1 cellular context compared by ENCODE assay signal in genomic region chr2:54081574-54081973, GRCh38.
TF ChIP-seq lines count a peak whose summit lies in the region.

No MANE protein-coding gene starts in this region.

TF ChIP-seq in K562, 482 proteins besides CTCF, POLR2A, EP300 and RAD21 (continued from another document):
- TF ChIP-seq PKNOX1 (IDR thresholded peaks at IDR 0.05) (peak; percentile 93), ATF1 (CRISPR knock-in tag; IDR thresholded peaks at IDR 0.05) (no peak), ATF1 (tag; IDR thresholded peaks at IDR 0.05) (peak; percentile 69), TOE1 (IDR thresholded peaks at IDR 0.05; ENCODE audit: borderline replicate concordance) (no peak), TOE1 (CRISPR knock-in tag; IDR thresholded peaks at IDR 0.05; ENCODE audit: borderline replicate concordance, low read depth) (no peak), KDM1A (IDR thresholded peaks at IDR 0.05) (peak; percentile 54 to 57; a peak in 3 of 4 replicates), CBFA2T3 (IDR thresholded peaks at IDR 0.05) (peak; percentile 88), EGR1 (conservative IDR thresholded peaks at IDR 0.05) (0 out of 2 replicates have a peak, but pooled peaks have one; percentile 19), SIN3A (IDR thresholded peaks at IDR 0.05; ENCODE audit: borderline replicate concordance in 2 of 2, control insufficient read depth in 1 of 2, low read depth in 2 of 2, low read length in 2 of 2) (peak in 1 of 2 experiments; percentile 55; a peak in 1 of 4 replicates), NFE2 (IDR thresholded peaks at IDR 0.05; ENCODE audit: low read depth) (peak; percentile 67), CHAMP1 (IDR thresholded peaks at IDR 0.05) (peak; percentile 81), TFE3 (CRISPR knock-in tag; IDR thresholded peaks at IDR 0.05) (no peak), TAL1 (IDR thresholded peaks at IDR 0.05) (peak; percentile 58), SOX6 (IDR thresholded peaks at IDR 0.05) (0 out of 2 replicates have a peak, but pooled peaks have one; percentile 32), ZNF277 (CRISPR knock-in tag; IDR thresholded peaks at IDR 0.05; ENCODE audit: borderline replicate concordance) (no peak), PRDM10 (IDR thresholded peaks at IDR 0.05; ENCODE audit: partially characterized antibody) (peak; percentile 83), ETV5 (CRISPR knock-in tag; IDR thresholded peaks at IDR 0.05; ENCODE audit: low read depth) (peak; percentile 76), MAX (CRISPR knock-in tag; IDR thresholded peaks at IDR 0.05) (peak; percentile 61), CTBP1 (IDR thresholded peaks at IDR 0.05; ENCODE audit: borderline replicate concordance) (peak; percentile 91), SMARCA4 (IDR thresholded peaks at IDR 0.05) (peak; percentile 71; the same call in 1 of the 2 replicates), DMBX1 (CRISPR knock-in tag; IDR thresholded peaks at IDR 0.05; ENCODE audit: borderline replicate concordance) (peak; percentile 77; the same call in 1 of the 2 replicates), ARID1B (IDR thresholded peaks at IDR 0.05) (peak; percentile 81), DPF2 (IDR thresholded peaks at IDR 0.05) (peak; percentile 72; the same call in 1 of the 2 replicates), BRD9 (IDR thresholded peaks at IDR 0.05; ENCODE audit: low read depth, partially characterized antibody) (peak; percentile 28), ZEB2 (IDR thresholded peaks at IDR 0.05) (peak; percentile 90), CEBPB (tag; IDR thresholded peaks at IDR 0.05) (peak; percentile 44; the same call in 1 of the 2 replicates), AFF1 (IDR thresholded peaks at IDR 0.05; ENCODE audit: low read depth in 1 of 2, partially characterized antibody in 2 of 2) (no peak), CC2D1A (IDR thresholded peaks at IDR 0.05) (peak; percentile 51; the same call in 1 of the 2 replicates), ATF3 (IDR thresholded peaks at IDR 0.05) (peak; percentile 91), ATF3 (CRISPR knock-in tag; conservative IDR thresholded peaks at IDR 0.05) (no peak), MYBL2 (IDR thresholded peaks at IDR 0.05; ENCODE audit: low read depth) (peak; percentile 24; the same call in 1 of the 2 replicates), MYBL2 (CRISPR knock-in tag; IDR thresholded peaks at IDR 0.05; ENCODE audit: borderline replicate concordance) (no peak), CBFB (CRISPR knock-in tag; IDR thresholded peaks at IDR 0.05) (peak; percentile 50; the same call in 1 of the 2 replicates), MECOM (CRISPR knock-in tag; IDR thresholded peaks at IDR 0.05) (peak; percentile 77), ZNF592 (IDR thresholded peaks at IDR 0.05) (peak; percentile 56; the same call in 1 of the 2 replicates), CBX5 (IDR thresholded peaks at IDR 0.05; ENCODE audit: borderline replicate concordance, low read depth) (0 out of 2 replicates have a peak, but pooled peaks have one; percentile 32)
